8 cellular contexts compared by ENCODE assay signal in the genomic region with DNA sequence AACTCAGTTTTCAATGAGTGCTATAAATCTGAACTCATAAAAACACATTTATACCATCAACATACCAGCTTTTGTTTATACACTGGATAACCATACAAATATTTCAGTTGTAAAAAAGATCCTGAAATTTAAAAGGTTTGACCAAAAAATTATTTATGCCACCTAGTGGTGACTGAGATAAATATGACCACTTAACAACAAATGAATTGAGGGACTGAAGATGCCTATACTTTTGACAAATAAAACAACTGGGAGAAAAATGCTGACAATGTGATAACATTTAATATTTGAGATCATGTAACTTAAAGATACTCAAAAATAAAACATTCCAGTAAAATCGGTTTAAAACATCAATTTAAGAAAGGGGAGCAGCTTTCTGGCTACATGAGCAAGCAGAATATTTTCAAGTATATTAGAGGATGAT. TPM values are rescaled to one million over a fixed set of nuclear protein-coding genes. Genes with fewer than 3 reads are reported as not detected.
DNase-seq lines count a peak whose midpoint lies in the region; ATAC-seq and TF ChIP-seq lines count a peak whose summit lies in the region.

No MANE protein-coding gene starts in this region.

- peak overlapping the region; percentile 6 to 53 for H3K27ac Mint-ChIP-seq in natural killer cell
- no peak overlapping the region for H3K27ac Mint-ChIP-seq in natural killer cell treated with Interleukin-12 subunit alpha and Interleukin-12 subunit beta and Interleukin-15 and Interleukin-18, amount 100 ng/mL, for 72 hours

- H3K27me3 Mint-ChIP-seq in natural killer cell (ENCODE audit: low read depth in 2 of 2): no peaks in the 10 kb centered on the region
- no peaks in the 10 kb centered on the region for H3K27me3 Mint-ChIP-seq in natural killer cell treated with Interleukin-12 subunit alpha and Interleukin-12 subunit beta and Interleukin-15 and Interleukin-18, amount 100 ng/mL, for 72 hours

- H3K36me3 Mint-ChIP-seq in natural killer cell: peaks cover 9% of the 10 kb centered on the region
- H3K36me3 Mint-ChIP-seq in natural killer cell treated with Interleukin-12 subunit alpha and Interleukin-12 subunit beta and Interleukin-15 and Interleukin-18, amount 100 ng/mL, for 72 hours: no peaks in the 10 kb centered on the region

- CTCF ChIA-PET in Panc1 (lab: Charles Lee): interaction anchor here (0.7 kb wide), 1 partner anchor 20 kb away, joined by 3 read pairs; no protein-coding TSS in a partner anchor

- H3K4me3 ChIP-seq in Panc1 (ENCODE audit: low read depth in 2 of 2, low read length in 2 of 2) (no peak overlapping the region), psoas muscle (no peak overlapping the region)

- POLR2A ChIA-PET in Panc1 (lab: Charles Lee): no interaction called here

- H3K27me3 ChIP-seq in Panc1 (ENCODE audit: control insufficient read depth, insufficient read depth, low read length): no peaks in the 10 kb centered on the region
- H3K27me3 ChIP-seq in psoas muscle (ENCODE audit: insufficient read depth in 3 of 3, low read length in 2 of 3): no peaks in the 10 kb centered on the region

- peaks cover 5% of the 10 kb centered on the region in 2 donors for H3K4me1 Mint-ChIP-seq in natural killer cell
- H3K4me1 Mint-ChIP-seq in natural killer cell treated with Interleukin-12 subunit alpha and Interleukin-12 subunit beta and Interleukin-15 and Interleukin-18, amount 100 ng/mL, for 72 hours (ENCODE audit: low read depth in 2 of 2): peaks cover 0 to 2% of the 10 kb centered on the region in 2 donors

- H3K9me3 Mint-ChIP-seq in natural killer cell: no peaks in the 10 kb centered on the region
- H3K9me3 Mint-ChIP-seq in natural killer cell treated with Interleukin-12 subunit alpha and Interleukin-12 subunit beta and Interleukin-15 and Interleukin-18, amount 100 ng/mL, for 72 hours: no peaks in the 10 kb centered on the region

- WGBS in psoas muscle, 3 donors: 9 to 11% (median 10%) methylated on average over 1 of the region's 1 CpG

- no peak overlapping the region for H3K4me3 Mint-ChIP-seq in natural killer cell
- no peak overlapping the region for H3K4me3 Mint-ChIP-seq in natural killer cell treated with Interleukin-12 subunit alpha and Interleukin-12 subunit beta and Interleukin-15 and Interleukin-18, amount 100 ng/mL, for 72 hours

- in situ Hi-C loops in Panc1 (cut with HindIII; ENCODE audit: low pct_unique_long_range_greater_than_20kb, low sequenced_read_pairs): no loop called here

- no peaks in the 10 kb centered on the region for H3K4me1 ChIP-seq in Panc1 (ENCODE audit: control insufficient read depth, insufficient read depth, low read length)
- H3K4me1 ChIP-seq in psoas muscle: no peaks in the 10 kb centered on the region

- no peaks in the 10 kb centered on the region for H3K9me3 ChIP-seq in Panc1 (ENCODE audit: control insufficient read depth, insufficient read depth, low read depth, low read length)
- no peaks in the 10 kb centered on the region for H3K9me3 ChIP-seq in psoas muscle

- peak; percentile 84 for TF ChIP-seq CTCF in natural killer cell (IDR thresholded peaks at IDR 0.05)
- TF ChIP-seq CTCF in Panc1 (IDR thresholded peaks at IDR 0.05): peak; percentile 68; the same call in 1 of the 2 replicates
- TF ChIP-seq CTCF in psoas muscle (IDR thresholded peaks at IDR 0.05): peak; percentile 48

- TF ChIP-seq POLR2A in erythroblast (IDR thresholded peaks at IDR 0.05; ENCODE audit: low read length): no peak

- no peak for DNase-seq in natural killer cell
- DNase-seq in natural killer cell treated with Interleukin-12 subunit alpha and Interleukin-12 subunit beta and Interleukin-15 and Interleukin-18, amount 100 ng/mL, for 72 hours (ENCODE audit: low spot score): no peak
- no peak for DNase-seq in Panc1 (ENCODE audit: low read depth, low spot score)
- DNase-seq in erythroblast (lab: John Stamatoyannopoulos, UW): peak; percentile 43 to 55
- DNase-seq in psoas muscle: no peak
- DNase-seq in SHP77 treated with DMSO at 0.1 percent for 48 hours (lab: John Stamatoyannopoulos, UW): no peak
- no peak for DNase-seq in 8988T
- DNase-seq in stimulated activated CD8-positive, alpha-beta memory T cell treated with anti-CD3 and anti-CD28 coated beads, Interleukin-4, amount 100 ng/mL, for 48 hours: no peak

- H3K27ac ChIP-seq in Panc1 (ENCODE audit: low read length) (no peak overlapping the region), psoas muscle (no peak overlapping the region)

- intact Hi-C loops in natural killer cell (cut with micrococcal nuclease): loop anchor here (1.0 kb wide), 3 partner anchors 204 to 420 kb away; no protein-coding TSS in a partner anchor
- intact Hi-C loops in Panc1 (cut with micrococcal nuclease; ENCODE audit: unreplicated experiment): loop anchor here (5.0 kb wide), 1 partner anchor 394 kb away; no protein-coding TSS in a partner anchor
- intact Hi-C loops in psoas muscle (cut with DNase I): loop anchor here (2.0 to 10.0 kb wide), 3 partner anchors 239 to 417 kb away; no protein-coding TSS in a partner anchor

- peaks cover 33% of the 10 kb centered on the region for H3K36me3 ChIP-seq in Panc1 (ENCODE audit: control insufficient read depth, insufficient read depth, low read length)
- H3K36me3 ChIP-seq in psoas muscle (ENCODE audit: insufficient read depth in 1 of 2, low read depth in 1 of 2): peaks cover 19 to 93% of the 10 kb centered on the region in 2 donors

- BruUV-seq in Panc1 (replicated peaks; lab: Mats Ljungman, UMichigan): no TSS peak

- peak in 1 of 3 donors; percentile 57 for ATAC-seq in natural killer cell
- no peak for ATAC-seq in natural killer cell treated with Interleukin-12 subunit alpha and Interleukin-12 subunit beta and Interleukin-15 and Interleukin-18, amount 100 ng/mL, for 72 hours
- no peak for ATAC-seq in Panc1
- ATAC-seq in psoas muscle: no peak

RNA-seq across cellular contexts. Expression of a gene that starts 30.4 kb away (rescaled TPM):
- total RNA-seq in natural killer cell (10 to 100 TPM; 49.4 to 53.6 (median 52.0) TPM), Panc1 (2021; ENCODE audit: unreplicated experiment) (75.1 TPM), psoas muscle (10 to 100 TPM; 27.9 to 38.7 (median 31.7) TPM)
- 10 to 100 TPM; 44.7 to 54.3 TPM for total RNA-seq in natural killer cell treated with Interleukin-12 subunit alpha and Interleukin-12 subunit beta and Interleukin-15 and Interleukin-18, amount 100 ng/mL, for 72 hours
- 60.0 TPM for polyA plus RNA-seq in Panc1 (2012; ENCODE audit: insufficient read length)
- polyA plus RNA-seq in psoas muscle: 10 to 100 TPM; 27.5 to 75.0 (median 47.5) TPM

RNA-seq across cellular contexts. Expression of a gene that starts 30.5 kb away (rescaled TPM):
- total RNA-seq in natural killer cell (10 to 100 TPM; 10.5 to 17.4 (median 11.2) TPM), Panc1 (2021; ENCODE audit: unreplicated experiment) (37.8 TPM), psoas muscle (10 to 100 TPM in 2 of 4 donors, 1 to 10 TPM in 2; 9.3 to 12.6 (median 10.5) TPM)
- 10 to 100 TPM in 1 of 2 donors, 1 to 10 TPM in 1; 9.9 to 18.0 TPM for total RNA-seq in natural killer cell treated with Interleukin-12 subunit alpha and Interleukin-12 subunit beta and Interleukin-15 and Interleukin-18, amount 100 ng/mL, for 72 hours
- polyA plus RNA-seq in Panc1 (2012; ENCODE audit: insufficient read length): 21.8 TPM
- 10 to 100 TPM in 2 of 3 donors, 1 to 10 TPM in 1; 7.1 to 15.4 (median 13.0) TPM for polyA plus RNA-seq in psoas muscle

RNA-seq across cellular contexts. Expression of a gene that starts 32.1 kb away (rescaled TPM):
- total RNA-seq in natural killer cell (1 to 10 TPM in 1 of 3 donors, under 1 TPM in 2; 0.56 to 4.0 (median 0.59) TPM), Panc1 (2021; ENCODE audit: unreplicated experiment) (not detected), psoas muscle (under 1 TPM in 2 of 4 donors, not detected in 2; 0.13 to 0.32 TPM)
- 1 to 10 TPM in 1 of 2 donors, under 1 TPM in 1; 0.21 to 1.4 TPM for total RNA-seq in natural killer cell treated with Interleukin-12 subunit alpha and Interleukin-12 subunit beta and Interleukin-15 and Interleukin-18, amount 100 ng/mL, for 72 hours
- polyA plus RNA-seq in Panc1 (2012; ENCODE audit: insufficient read length): not detected
- under 1 TPM; 0.01 to 0.14 (median 0.06) TPM for polyA plus RNA-seq in psoas muscle

Comparison
In these comparisons a context has a peak if more than half of its experiments do, and no peak if none do; other contexts are left out.
1. H3K27ac Mint-ChIP-seq: peak in natural killer cell (2 of 2); none in natural killer cell treated with Interleukin-12 subunit alpha and Interleukin-12 subunit beta and Interleukin-15 and Interleukin-18, amount 100 ng/mL, for 72 hours (0 of 2).
2. DNase-seq: peak in erythroblast (2 of 2); none in natural killer cell (single experiment), natural killer cell treated with Interleukin-12 subunit alpha and Interleukin-12 subunit beta and Interleukin-15 and Interleukin-18, amount 100 ng/mL, for 72 hours (single experiment), Panc1 (single experiment), psoas muscle (0 of 2), SHP77 treated with DMSO at 0.1 percent for 48 hours (single experiment), 8988T (single experiment) and stimulated activated CD8-positive, alpha-beta memory T cell treated with anti-CD3 and anti-CD28 coated beads, Interleukin-4, amount 100 ng/mL, for 48 hours (single experiment).
3. Peak in every context shown above with its lines, with median percentiles within 50 percentile points of each other: CTCF ChIP-seq.